Comparison of ENCODE assay signal across 8 cellular contexts in the genomic region with DNA sequence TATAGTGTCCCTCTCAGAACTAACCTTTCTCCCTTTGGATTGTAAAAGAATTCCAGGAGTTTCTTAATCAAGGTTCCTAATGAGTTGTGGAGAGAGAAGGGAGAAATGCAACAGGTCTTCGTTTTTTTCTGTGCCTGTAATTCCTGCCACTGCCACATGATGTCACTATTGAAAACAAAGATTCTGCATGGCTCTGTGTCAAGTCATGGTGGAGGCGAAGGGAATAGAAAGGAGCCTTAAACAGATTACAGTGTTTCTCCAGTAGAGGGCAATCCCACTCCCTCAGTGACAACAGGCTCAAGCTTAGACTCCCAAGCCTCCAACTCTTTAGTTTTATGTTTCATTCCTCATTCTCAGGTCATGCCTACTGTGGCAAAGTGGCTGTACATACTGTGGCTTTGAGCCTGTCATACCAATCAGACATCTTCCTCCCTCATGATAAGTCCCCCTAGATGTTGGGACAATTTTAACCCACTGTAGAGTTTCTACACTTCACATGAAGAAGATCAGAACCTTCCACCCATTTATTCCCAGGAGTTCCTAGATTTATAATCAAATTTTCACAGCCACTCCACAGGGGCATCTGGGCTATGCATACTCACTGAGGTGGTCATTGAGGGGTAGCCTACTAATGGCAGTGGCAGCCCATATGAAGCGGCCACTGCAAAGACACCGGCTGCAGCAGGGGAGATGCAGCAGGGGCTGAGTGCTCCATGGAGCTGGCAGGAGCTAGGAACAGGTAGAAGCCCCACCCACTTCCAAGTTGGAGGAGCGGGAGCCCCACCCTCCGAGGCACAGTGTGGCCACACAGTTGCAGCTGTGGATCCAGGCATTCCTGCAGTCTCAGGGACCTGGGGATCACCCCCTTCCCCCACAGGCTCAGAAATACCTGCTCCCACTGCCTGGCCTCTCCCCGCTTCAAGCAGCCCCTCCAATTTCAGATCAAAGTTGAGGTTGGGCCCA.
A peak's percentile ranks its signal among the peaks of the same experiment; 100 is the strongest.
DNase-seq lines count a peak whose midpoint lies in the region; ATAC-seq and TF ChIP-seq lines count a peak whose summit lies in the region.

No MANE protein-coding gene starts in this region.

- TF ChIP-seq POLR2A in right lobe of liver (IDR thresholded peaks at IDR 0.05) = no peak

- CTCF ChIA-PET in A673 (lab: Charles Lee) = interaction anchor here (0.6 kb wide), 1 partner anchor 72 kb away, joined by 3 read pairs; no protein-coding TSS in a partner anchor
- CTCF ChIA-PET in activated CD8-positive, alpha-beta T cell treated with anti-CD3 and anti-CD28 coated beads for 36 hours (lab: Charles Lee) = interaction anchor here (1.1 to 1.8 kb wide), 4 partner anchors 55 to 997 kb away, joined by 3 to 5 read pairs (median 4); no protein-coding TSS in a partner anchor

- intact Hi-C loops in A673 (cut with micrococcal nuclease; ENCODE audit: unreplicated experiment) = loop anchor here (2.0 kb wide), 1 partner anchor 57 kb away; no protein-coding TSS in a partner anchor
- intact Hi-C loops in activated CD8-positive, alpha-beta T cell treated with anti-CD3 and anti-CD28 coated beads for 36 hours (cut with micrococcal nuclease) = loop anchor here (5.0 kb wide), 1 partner anchor 73 kb away; no protein-coding TSS in a partner anchor
- intact Hi-C loops in right lobe of liver (cut with DNase I) = loop anchor here in 1 of 2 donors (10.0 kb wide), 1 partner anchor 55 kb away; no protein-coding TSS in a partner anchor

- H3K9me3 ChIP-seq in A673 (ENCODE audit: low read depth, low read length, poor library complexity, severe bottlenecking) (peaks cover 14% of the 10 kb centered on the region), right lobe of liver (no peaks in the 10 kb centered on the region)

- H3K4me3 Mint-ChIP-seq in activated CD8-positive, alpha-beta T cell treated with anti-CD3 and anti-CD28 coated beads for 36 hours = no peak overlapping the region

- H3K36me3 Mint-ChIP-seq in activated CD8-positive, alpha-beta T cell treated with anti-CD3 and anti-CD28 coated beads for 36 hours (ENCODE audit: low read depth) = peaks cover 30% of the 10 kb centered on the region

- DNase-seq in A673 (ENCODE audit: low spot score) (peak; percentile 85), GM12865 (ENCODE audit: low read depth) (peak; percentile 76), KBM-7 (peak; percentile 90), right lobe of liver (no peak), T-helper 9 cell (no peak)
- peak; percentile 48 for DNase-seq in activated CD8-positive, alpha-beta T cell treated with anti-CD3 and anti-CD28 coated beads for 36 hours

- 37% methylated on average over 2 of the region's 7 CpGs for WGBS in right lobe of liver (ENCODE audit: insufficient coverage, low coverage, low lambda C conversion rate, missing lambda C conversion rate)

- in situ Hi-C loops in KBM-7 (cut with MboI; ENCODE audit: low pct_unique_long_range_greater_than_20kb, low sequenced_read_pairs) = no loop called here

- no peaks in the 10 kb centered on the region for H3K4me1 Mint-ChIP-seq in activated CD8-positive, alpha-beta T cell treated with anti-CD3 and anti-CD28 coated beads for 36 hours (ENCODE audit: low read depth)

- peaks cover 14% of the 10 kb centered on the region for H3K9me3 Mint-ChIP-seq in activated CD8-positive, alpha-beta T cell treated with anti-CD3 and anti-CD28 coated beads for 36 hours

- H3K4me3 ChIP-seq in A673 (ENCODE audit: low read depth, low read length, poor library complexity, severe bottlenecking) (no peak overlapping the region), GM12865 (ENCODE audit: low read depth, low read length) (no peak overlapping the region), right lobe of liver (no peak overlapping the region)

- BruUV-seq in A673 (replicated peaks; lab: Mats Ljungman, UMichigan) = no TSS peak

- no peak overlapping the region for H3K27ac Mint-ChIP-seq in activated CD8-positive, alpha-beta T cell treated with anti-CD3 and anti-CD28 coated beads for 36 hours

- peak; percentile 91 for ATAC-seq in activated CD8-positive, alpha-beta T cell treated with anti-CD3 and anti-CD28 coated beads for 36 hours
- ATAC-seq in right lobe of liver (peak; percentile 28 to 84 (median 44)), GM21529 (IDR thresholded peaks at IDR 0.05; ENCODE audit: unreplicated experiment) (no peak), GM21576 (IDR thresholded peaks at IDR 0.05; ENCODE audit: unreplicated experiment) (no peak)

- no peaks in the 10 kb centered on the region for H3K27me3 Mint-ChIP-seq in activated CD8-positive, alpha-beta T cell treated with anti-CD3 and anti-CD28 coated beads for 36 hours

- TF ChIP-seq CTCF in A673 (conservative IDR thresholded peaks at IDR 0.05; ENCODE audit: low read depth, low read length) (peak; percentile 85), GM12865 (IDR thresholded peaks at IDR 0.05; ENCODE audit: insufficient read depth, low read depth, low read length, missing control alignments) (peak; percentile 51), right lobe of liver (IDR thresholded peaks at IDR 0.05) (peak; percentile 11 to 60 (median 34))
- peak; percentile 59 for TF ChIP-seq CTCF in activated CD8-positive, alpha-beta T cell treated with anti-CD3 and anti-CD28 coated beads for 36 hours (IDR thresholded peaks at IDR 0.05)

- H3K27ac ChIP-seq in A673 (ENCODE audit: low read depth, low read length, poor library complexity, severe bottlenecking) (no peak overlapping the region), right lobe of liver (no peak overlapping the region)

- no peaks in the 10 kb centered on the region for H3K4me1 ChIP-seq in A673 (ENCODE audit: insufficient read depth, low read length, poor library complexity, severe bottlenecking)
- H3K4me1 ChIP-seq in right lobe of liver = no peaks in the 10 kb centered on the region

- POLR2A ChIA-PET in A673 (lab: Charles Lee; ENCODE audit: low non-redundant PET) = no interaction called here
- POLR2A ChIA-PET in activated CD8-positive, alpha-beta T cell treated with anti-CD3 and anti-CD28 coated beads for 36 hours (lab: Charles Lee) = no interaction called here

- H3K36me3 ChIP-seq in A673 (ENCODE audit: insufficient read depth, low read length, poor library complexity, severe bottlenecking) (no peaks in the 10 kb centered on the region), right lobe of liver (no peaks in the 10 kb centered on the region)

- no peaks in the 10 kb centered on the region for H3K27me3 ChIP-seq in A673 (replicated peaks; ENCODE audit: insufficient read depth, low read depth, low read length, poor library complexity)
- no peaks in the 10 kb centered on the region for H3K27me3 ChIP-seq in right lobe of liver

Comparison
In these comparisons a context has a peak if more than half of its experiments do, and no peak if none do; other contexts are left out.
1. DNase-seq: peak in A673 (single experiment), GM12865 (single experiment), KBM-7 (single experiment) and activated CD8-positive, alpha-beta T cell treated with anti-CD3 and anti-CD28 coated beads for 36 hours (single experiment); none in right lobe of liver (0 of 3) and T-helper 9 cell (single experiment).
2. CTCF ChIP-seq: peak in every context shown above with its lines; median percentile 85 in A673; 59 in activated CD8-positive, alpha-beta T cell treated with anti-CD3 and anti-CD28 coated beads for 36 hours; 51 in GM12865; 34 in right lobe of liver.
3. ATAC-seq: peak in activated CD8-positive, alpha-beta T cell treated with anti-CD3 and anti-CD28 coated beads for 36 hours (single experiment) and right lobe of liver (4 of 4); none in GM21529 (single experiment) and GM21576 (single experiment).